Comparison of ENCODE assay signal across 28 cellular contexts in the genomic region with DNA sequence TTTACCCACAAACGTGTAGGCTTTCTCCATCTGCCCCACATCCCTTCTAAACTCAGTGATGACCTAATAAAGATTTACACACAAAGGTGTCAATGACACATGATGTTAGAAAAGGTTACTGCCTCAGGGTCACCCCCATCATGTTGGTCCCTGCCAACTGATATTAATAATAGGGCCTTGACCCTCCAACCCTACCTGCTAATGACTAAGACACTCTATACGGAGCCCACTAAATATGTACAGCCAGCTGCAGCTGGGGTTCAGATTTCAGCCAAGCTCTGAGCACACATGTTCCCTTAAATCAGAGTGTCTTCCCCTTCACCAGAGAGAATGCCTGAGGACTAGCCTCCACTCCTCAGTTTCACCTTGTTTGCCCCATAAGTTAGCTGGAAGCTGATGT.
"Had no signal": no experiment of that assay in that cellular context is flagged by ENCODE, and none has a peak within 500 bp of the region (broad histone marks: within the 10 kb centered on the region; RNA-seq: fewer than 3 reads in every experiment).

No MANE protein-coding gene starts in this region.

- H3K27ac ChIP-seq: adrenal gland, body of pancreas, cardiac muscle cell, colonic mucosa, hepatocyte, left ventricle myocardium inferior, ovary, uterus, VCaP had no signal

- H3K79me2 ChIP-seq: hepatocyte had no signal

- H3K4me1 ChIP-seq: adrenal gland, body of pancreas, colonic mucosa, left ventricle myocardium inferior, uterus had no signal

- DNase-seq: activated CD4-positive, alpha-beta T cell treated with anti-CD3 and anti-CD28 coated beads for 4 hours; activated CD4-positive, alpha-beta T cell treated with anti-CD3 and anti-CD28 coated beads, Interleukin-2, amount 50 U/mL, for 48 hours; activated CD8-positive, alpha-beta memory T cell treated with anti-CD3 and anti-CD28 coated beads for 24 hours; activated effector memory CD4-positive, alpha-beta T cell treated with anti-CD3 and anti-CD28 coated beads, Interleukin-2, amount 50 U/mL, for 16 hours; activated naive CD4-positive, alpha-beta T cell treated with anti-CD3 and anti-CD28 coated beads for 36 hours; activated naive CD8-positive, alpha-beta T cell treated with anti-CD3 and anti-CD28 coated beads for 36 hours; activated T-cell treated with anti-CD3 and anti-CD28 coated beads, Interleukin-2, amount 50 U/mL, for 1 hour; aorta; body of pancreas; colonic mucosa; effector memory CD4-positive, alpha-beta T cell; islet precursor cell; left ventricle myocardium inferior; mesendoderm; ovary; retina; stimulated activated CD4-positive, alpha-beta T cell treated with anti-CD3 and anti-CD28 coated beads, Interleukin-1b, Interleukin-23, amount 100 ng/mL, for 48 hours; stimulated activated CD4-positive, alpha-beta T cell treated with anti-CD3 and anti-CD28 coated beads, Interleukin-4, amount 100 ng/mL, for 4 hours; stimulated activated CD8-positive, alpha-beta memory T cell treated with anti-CD3 and anti-CD28 coated beads, Interleukin-4, amount 100 ng/mL, for 48 hours; stimulated activated naive CD8-positive, alpha-beta T cell treated with anti-CD3 and anti-CD28 coated beads, Interleukin-15, amount 100 ng/mL, for 72 hours; uterus had no signal

- H3K27me3 ChIP-seq: adrenal gland, body of pancreas, cardiac muscle cell, colonic mucosa, hepatocyte, ovary, uterus had no signal

- H3K36me3 ChIP-seq: adrenal gland, cardiac muscle cell, colonic mucosa, left ventricle myocardium inferior, ovary, uterus had no signal

- H3K9me3 ChIP-seq: adrenal gland, body of pancreas, colonic mucosa, ovary, uterus had no signal

- H3K4me3 ChIP-seq: adrenal gland, body of pancreas, cardiac muscle cell, colonic mucosa, dorsolateral prefrontal cortex, hepatocyte, left ventricle myocardium inferior, lung, ovary, smooth muscle cell, uterus had no signal

- H2AFZ ChIP-seq: hepatocyte had no signal

- H3K4me2 ChIP-seq: hepatocyte, smooth muscle cell had no signal
